In genomic region chr4:132328761-132329160, GRCh38 we compare ENCODE assay signal across 23 cellular contexts.
"Had no signal": no experiment of that assay in that cellular context is flagged by ENCODE, and none has a peak within 500 bp of the region (broad histone marks: within the 10 kb centered on the region; RNA-seq: fewer than 3 reads in every experiment).

No MANE protein-coding gene starts in this region.

- H3K27me3 ChIP-seq: esophagus squamous epithelium, heart right ventricle, right lobe of liver, suprapubic skin, vagina had no signal

- H3K4me3 ChIP-seq: esophagus squamous epithelium, heart right ventricle, lower lobe of right lung, right lobe of liver, suprapubic skin, vagina had no signal

- H3K79me2 ChIP-seq: parathyroid adenoma had no signal

- H3K36me3 ChIP-seq: esophagus squamous epithelium, heart right ventricle, lower lobe of right lung, right lobe of liver, suprapubic skin, vagina had no signal

- H3K9ac ChIP-seq: parathyroid adenoma had no signal

- H2AFZ ChIP-seq: parathyroid adenoma had no signal

- ATAC-seq: heart right ventricle; left ventricle myocardium superior; lower lobe of right lung; naive thymus-derived CD8-positive, alpha-beta T cell; right lobe of liver; stimulated activated naive B cell treated with anti-CD40 and anti-IgM and Interleukin-4, amounts not matched to agents 10 μg/mL and 1 μg/mL and 100 μg/mL, for 72 hours had no signal

- H3K4me1 ChIP-seq: esophagus squamous epithelium, heart right ventricle, lower lobe of right lung, parathyroid adenoma, right lobe of liver, suprapubic skin, vagina had no signal

- H3K27ac ChIP-seq: esophagus squamous epithelium, heart right ventricle, lower lobe of right lung, parathyroid adenoma, right lobe of liver, suprapubic skin, vagina had no signal

- DNase-seq: effector CD8-positive, alpha-beta T cell; endodermal cell; erythroblast; esophagus squamous epithelium; foreskin melanocyte; glutamatergic neuron; heart right ventricle; hippocampal formation; islet precursor cell; left ventricle myocardium superior; lower lobe of right lung; naive thymus-derived CD8-positive, alpha-beta T cell; nephron progenitor cell; nucleus accumbens; right lobe of liver; small intestine; stimulated activated CD4-positive, alpha-beta T cell treated with anti-CD3 and anti-CD28 coated beads, Interleukin-15, amount 100 ng/mL, for 24 hours; stimulated activated CD4-positive, alpha-beta T cell treated with anti-CD3 and anti-CD28 coated beads, Interleukin-2, amount 100 ng/mL, for 48 hours; stimulated activated naive B cell treated with anti-CD40 and anti-IgM and Interleukin-4, amounts not matched to agents 10 μg/mL and 1 μg/mL and 100 μg/mL, for 72 hours; trophoblast cell had no signal

- H3K9me3 ChIP-seq: esophagus squamous epithelium, heart right ventricle, lower lobe of right lung, right lobe of liver, suprapubic skin, vagina had no signal
